Comparison of ENCODE assay signal across 1 cellular context in the genomic region with DNA sequence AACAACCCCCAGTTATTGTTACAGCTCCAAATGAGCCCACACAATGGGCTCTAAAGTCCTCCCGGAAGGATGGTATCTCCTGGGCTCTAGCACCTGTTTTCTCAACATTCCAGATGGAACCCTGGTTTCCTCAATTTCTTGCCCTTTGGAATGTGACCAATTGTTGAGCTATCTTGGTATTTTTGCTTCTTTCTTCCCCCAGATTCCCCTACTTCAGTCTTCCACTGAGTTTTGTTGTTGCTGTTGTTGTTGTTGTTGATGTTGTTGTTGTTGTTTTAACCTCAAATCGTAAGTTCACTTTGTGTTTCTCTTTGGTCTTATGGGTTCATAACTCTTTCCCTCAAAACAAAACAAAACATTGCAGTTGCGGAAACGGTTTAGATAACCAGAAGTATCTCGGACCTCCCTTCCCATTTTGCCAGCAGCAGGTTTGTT.
TF ChIP-seq lines count a peak whose summit lies in the region.

No MANE protein-coding gene starts in this region.

TF ChIP-seq in H1, 55 proteins besides CTCF, POLR2A, EP300 and RAD21:
- TF ChIP-seq CTBP2 (IDR thresholded peaks at IDR 0.05; ENCODE audit: borderline replicate concordance, insufficient read depth, insufficient read length, low read length) (no peak), CREB1 (IDR thresholded peaks at IDR 0.05) (no peak), KDM4A (IDR thresholded peaks at IDR 0.05; ENCODE audit: low read depth, low read length, severe bottlenecking) (no peak), SP1 (IDR thresholded peaks at IDR 0.05; ENCODE audit: low read depth, low read length) (no peak), TAF7 (optimal IDR thresholded peaks at IDR 0.05; ENCODE audit: borderline replicate concordance, low read depth, low read length) (no peak), NANOG (IDR thresholded peaks at IDR 0.05; ENCODE audit: insufficient read depth, low read depth, low read length, poor library complexity, severe bottlenecking) (no peak), KDM5A (IDR thresholded peaks at IDR 0.05; ENCODE audit: low read length) (no peak), SP4 (IDR thresholded peaks at IDR 0.05; ENCODE audit: low read length) (no peak), HDAC6 (IDR thresholded peaks at IDR 0.05; ENCODE audit: low read depth, low read length) (no peak), SUZ12 (IDR thresholded peaks at IDR 0.05; ENCODE audit: low read length) (no peak)
TF ChIP-seq in H1: peak in this region for 0.
